Comparison of ENCODE assay signal across 8 cellular contexts in genomic region chr15:31974855-31975421, GRCh38. TPM values are rescaled to one million over a fixed set of nuclear protein-coding genes. Genes with fewer than 3 reads are reported as not detected.
DNase-seq lines count a peak whose midpoint lies in the region; ATAC-seq and TF ChIP-seq lines count a peak whose summit lies in the region.

No MANE protein-coding gene starts in this region.

- H2AFZ ChIP-seq in PC-9: no peak overlapping the region; the same call in 1 of the 2 replicates

- H3F3A ChIP-seq in PC-9 (ENCODE audit: insufficient read depth, low read depth): no peaks in the 10 kb centered on the region

- H3K4me3 ChIP-seq in HFF-Myc (replicated peaks; ENCODE audit: low read depth, low read length) (0 out of 2 replicates have a peak overlapping the region, but pooled peaks have one; percentile 3), PC-9 (no peak overlapping the region), breast epithelium (peak overlapping the region in 2 of 3 donors; percentile 14 to 45), left lung (no peak overlapping the region), tibial nerve (no peak overlapping the region)

- intact Hi-C loops in PC-9 (cut with micrococcal nuclease; ENCODE audit: unreplicated experiment): no loop called here
- intact Hi-C loops in breast epithelium (cut with DNase I; ENCODE audit: low total_unique reads): loop anchor here (5.0 kb wide), 1 partner anchor 653 kb away; no protein-coding TSS in a partner anchor
- intact Hi-C loops in left lung (cut with DNase I): no loop called here

- TF ChIP-seq POLR2A in breast epithelium (IDR thresholded peaks at IDR 0.05) (no peak), tibial nerve (IDR thresholded peaks at IDR 0.05) (no peak)

- H3K4me2 ChIP-seq in PC-9: no peak overlapping the region

- H3K36me3 ChIP-seq in PC-9 (ENCODE audit: low read depth): no peaks in the 10 kb centered on the region
- no peaks in the 10 kb centered on the region for H3K36me3 ChIP-seq in breast epithelium
- no peaks in the 10 kb centered on the region for H3K36me3 ChIP-seq in left lung
- H3K36me3 ChIP-seq in tibial nerve: no peaks in the 10 kb centered on the region

- CTCF ChIA-PET in PC-9 (lab: Charles Lee): no interaction called here

- 2 to 3% methylated on average over 18 of the region's 18 CpGs for WGBS in tibial nerve, 2 donors

- TF ChIP-seq CTCF in HFF-Myc (IDR thresholded peaks at IDR 0.05; ENCODE audit: low read depth, low read length, missing control alignments) (peak; percentile 62), PC-9 (conservative IDR thresholded peaks at IDR 0.05) (peak; percentile 71), breast epithelium (IDR thresholded peaks at IDR 0.05) (peak in 2 of 3 donors; percentile 13 to 48), left lung (IDR thresholded peaks at IDR 0.05) (peak; percentile 36 to 57), tibial nerve (IDR thresholded peaks at IDR 0.05) (peak in 3 of 5 experiments; percentile 28 to 45 (median 40))

- ATAC-seq in left lung: peak; percentile 72
- ATAC-seq in HG02938 (IDR thresholded peaks at IDR 0.05; ENCODE audit: unreplicated experiment): no peak

- H3K79me2 ChIP-seq in PC-9 (ENCODE audit: low read depth): no peaks in the 10 kb centered on the region

- no peaks in the 10 kb centered on the region for H3K4me1 ChIP-seq in PC-9 (replicated peaks; ENCODE audit: insufficient read depth)
- no peaks in the 10 kb centered on the region for H3K4me1 ChIP-seq in breast epithelium
- peaks cover 4 to 11% of the 10 kb centered on the region in 2 donors for H3K4me1 ChIP-seq in left lung
- H3K4me1 ChIP-seq in tibial nerve: peaks cover 0 to 10% (median 4%) of the 10 kb centered on the region in 4 donors

- H3K27ac ChIP-seq in PC-9 (no peak overlapping the region), breast epithelium (no peak overlapping the region), left lung (no peak overlapping the region), tibial nerve (no peak overlapping the region)

- no peaks in the 10 kb centered on the region for H3K9me3 ChIP-seq in PC-9 (ENCODE audit: insufficient read depth, low read depth)
- no peaks in the 10 kb centered on the region for H3K9me3 ChIP-seq in breast epithelium
- no peaks in the 10 kb centered on the region for H3K9me3 ChIP-seq in left lung
- H3K9me3 ChIP-seq in tibial nerve: no peaks in the 10 kb centered on the region

- H3K9me2 ChIP-seq in PC-9 (ENCODE audit: insufficient read depth): no peaks in the 10 kb centered on the region

- TF ChIP-seq EP300 in tibial nerve (IDR thresholded peaks at IDR 0.05): no peak

- H3K27me3 ChIP-seq in PC-9 (ENCODE audit: insufficient read depth, low read depth) (no peaks in the 10 kb centered on the region), breast epithelium (peaks cover 0 to 25% of the 10 kb centered on the region in 2 donors), left lung (peaks cover 0 to 50% of the 10 kb centered on the region in 2 donors), tibial nerve (peaks cover 0 to 29% of the 10 kb centered on the region in 2 donors)

- POLR2A ChIA-PET in PC-9 (lab: Charles Lee; ENCODE audit: unreplicated experiment): no interaction called here

- no peaks in the 10 kb centered on the region for H4K20me1 ChIP-seq in PC-9 (ENCODE audit: insufficient read depth)

- BruUV-seq in PC-9 (replicated peaks; lab: Mats Ljungman, UMichigan): no TSS peak

- DNase-seq in D341Med (ENCODE audit: low spot score) (peak; percentile 79), HFF-Myc (ENCODE audit: extremely low read depth, low read depth) (no peak), PC-9 (peak in 1 of 2 experiments; percentile 3), breast epithelium (ENCODE audit: low spot score in 2 of 2) (no peak), left lung (no peak), tibial nerve (ENCODE audit: low spot score in 2 of 2) (no peak)
- DNase-seq in activated CD4-positive, CD25-positive, alpha-beta regulatory T cell treated with anti-CD3 and anti-CD28 coated beads, Interleukin-2, amount 50 U/mL, for 72 hours: no peak

RNA-seq across cellular contexts. Expression of gene CHRNA7, which starts 55.4 kb away (rescaled TPM):
- total RNA-seq in PC-9 (2021) (not detected in 2 replicates), breast epithelium (1 to 10 TPM in 2 of 3 donors, not detected in 1; 2.3 to 4.8 TPM), left lung (1 to 10 TPM; 1.2 to 2.3 TPM), tibial nerve (1 to 10 TPM in 3 of 4 donors, under 1 TPM in 1; 0.20 to 6.3 (median 1.3) TPM)

Comparison
In these comparisons a context has a peak if more than half of its experiments do, and no peak if none do; other contexts are left out.
1. H3K4me3 ChIP-seq: peak in HFF-Myc (single experiment) and breast epithelium (2 of 3); none in PC-9 (single experiment), left lung (0 of 2) and tibial nerve (0 of 4).
2. Peak in every context shown above with its lines, with median percentiles within 50 percentile points of each other: CTCF ChIP-seq.